15 cellular contexts compared by ENCODE assay signal in genomic region chr22:41561788-41562187, GRCh38. TPM values are rescaled to one million over a fixed set of nuclear protein-coding genes. Genes with fewer than 3 reads are reported as not detected.
DNase-seq lines count a peak whose midpoint lies in the region; ATAC-seq and TF ChIP-seq lines count a peak whose summit lies in the region.
"Had no signal": no experiment of that assay in that cellular context is flagged by ENCODE, and none has a peak within 500 bp of the region (broad histone marks: within the 10 kb centered on the region; RNA-seq: fewer than 3 reads in every experiment).

No MANE protein-coding gene starts in this region.

- H3K27me3 ChIP-seq in AG04450 (ENCODE audit: control insufficient read depth, insufficient read depth, low read length): no peaks in the 10 kb centered on the region
- peaks cover 0 to 5% (median 0%) of the 10 kb centered on the region in 9 donors for H3K27me3 ChIP-seq in heart left ventricle
- no peaks in the 10 kb centered on the region for H3K27me3 ChIP-seq in ovary

- no peaks in the 10 kb centered on the region for H3K9me3 Mint-ChIP-seq in activated T-helper 17 cell treated with anti-CD3 and anti-CD28 coated beads, Interleukin-2, amount 50 U/mL, for 72 hours
- H3K9me3 Mint-ChIP-seq in activated T-cell treated with anti-CD3 and anti-CD28 coated beads, Interleukin-2, amount 50 U/mL, for 4 hours: no peaks in the 10 kb centered on the region
- no peaks in the 10 kb centered on the region for H3K9me3 Mint-ChIP-seq in activated CD8-positive, alpha-beta memory T cell treated with anti-CD3 and anti-CD28 coated beads, Interleukin-2, amount 10 ng/mL, durations not matched to agents 7 days and 5 days (ENCODE audit: low read depth)
- H3K9me3 Mint-ChIP-seq: activated naive CD4-positive, alpha-beta T cell treated with anti-CD3 and anti-CD28 coated beads, Interleukin-2, amount 10 ng/mL, durations not matched to agents 7 days and 5 days had no signal

- H3K4me1 ChIP-seq in heart left ventricle (peaks cover 0 to 63% (median 29%) of the 10 kb centered on the region in 12 donors), ovary (ENCODE audit: insufficient read depth) (peaks cover 23% of the 10 kb centered on the region)

- no peak for ATAC-seq in activated T-helper 17 cell treated with anti-CD3 and anti-CD28 coated beads, Interleukin-2, amount 50 U/mL, for 72 hours (replicated peaks)
- peak; percentile 62 to 70 (median 69) for ATAC-seq in heart left ventricle
- ATAC-seq in activated T-cell treated with anti-CD3 and anti-CD28 coated beads, Interleukin-2, amount 50 U/mL, for 4 hours: no peak
- ATAC-seq in activated CD8-positive, alpha-beta memory T cell treated with anti-CD3 and anti-CD28 coated beads, Interleukin-2, amount 10 ng/mL, durations not matched to agents 7 days and 5 days: no peak
- no peak for ATAC-seq in sciatic nerve
- no peak for ATAC-seq in HG03175 (IDR thresholded peaks at IDR 0.05; ENCODE audit: unreplicated experiment)
- ATAC-seq: activated CD8-positive, alpha-beta T cell treated with anti-CD3 and anti-CD28 coated beads, Interleukin-2, amount 10 ng/mL, durations not matched to agents 7 days and 5 days; PC-3 had no signal

- TF ChIP-seq CTCF in AG04450 (IDR thresholded peaks at IDR 0.05; ENCODE audit: low read depth, low read length): no peak
- no peak for TF ChIP-seq CTCF in heart left ventricle (IDR thresholded peaks at IDR 0.05)
- no peak for TF ChIP-seq CTCF in ovary (IDR thresholded peaks at IDR 0.05)

- POLR2A ChIA-PET in AG04450 (lab: Yijun Ruan, JAX): interaction anchor here (1.1 kb wide), 1 partner anchor 18 kb away, joined by 4 read pairs; no protein-coding TSS in a partner anchor

- peaks cover 17% of the 10 kb centered on the region for H3K27me3 Mint-ChIP-seq in activated T-helper 17 cell treated with anti-CD3 and anti-CD28 coated beads, Interleukin-2, amount 50 U/mL, for 72 hours
- H3K27me3 Mint-ChIP-seq in activated T-cell treated with anti-CD3 and anti-CD28 coated beads, Interleukin-2, amount 50 U/mL, for 4 hours (ENCODE audit: low read depth): peaks cover 26% of the 10 kb centered on the region
- H3K27me3 Mint-ChIP-seq in activated CD8-positive, alpha-beta memory T cell treated with anti-CD3 and anti-CD28 coated beads, Interleukin-2, amount 10 ng/mL, durations not matched to agents 7 days and 5 days: peaks cover 41% of the 10 kb centered on the region

- TF ChIP-seq EP300 in ovary (IDR thresholded peaks at IDR 0.05): no peak

- H3K9me3 ChIP-seq in AG04450 (ENCODE audit: control insufficient read depth, insufficient read depth, low read length) (no peaks in the 10 kb centered on the region), heart left ventricle (no peaks in the 10 kb centered on the region), ovary (no peaks in the 10 kb centered on the region)

- H3K36me3 Mint-ChIP-seq in activated T-helper 17 cell treated with anti-CD3 and anti-CD28 coated beads, Interleukin-2, amount 50 U/mL, for 72 hours (ENCODE audit: low read depth): no peaks in the 10 kb centered on the region
- no peaks in the 10 kb centered on the region for H3K36me3 Mint-ChIP-seq in activated T-cell treated with anti-CD3 and anti-CD28 coated beads, Interleukin-2, amount 50 U/mL, for 4 hours (ENCODE audit: insufficient read depth)
- no peaks in the 10 kb centered on the region for H3K36me3 Mint-ChIP-seq in activated CD8-positive, alpha-beta memory T cell treated with anti-CD3 and anti-CD28 coated beads, Interleukin-2, amount 10 ng/mL, durations not matched to agents 7 days and 5 days
- H3K36me3 Mint-ChIP-seq: activated naive CD4-positive, alpha-beta T cell treated with anti-CD3 and anti-CD28 coated beads, Interleukin-2, amount 10 ng/mL, durations not matched to agents 7 days and 5 days had no signal

- H3K36me3 ChIP-seq in heart left ventricle (no peaks in the 10 kb centered on the region), ovary (no peaks in the 10 kb centered on the region)

- no peak overlapping the region for H3K4me3 Mint-ChIP-seq in activated T-helper 17 cell treated with anti-CD3 and anti-CD28 coated beads, Interleukin-2, amount 50 U/mL, for 72 hours
- no peak overlapping the region for H3K4me3 Mint-ChIP-seq in activated T-cell treated with anti-CD3 and anti-CD28 coated beads, Interleukin-2, amount 50 U/mL, for 4 hours
- H3K4me3 Mint-ChIP-seq in activated CD8-positive, alpha-beta memory T cell treated with anti-CD3 and anti-CD28 coated beads, Interleukin-2, amount 10 ng/mL, durations not matched to agents 7 days and 5 days: no peak overlapping the region
- H3K4me3 Mint-ChIP-seq: activated CD8-positive, alpha-beta T cell treated with anti-CD3 and anti-CD28 coated beads, Interleukin-2, amount 10 ng/mL, durations not matched to agents 7 days and 5 days; activated naive CD4-positive, alpha-beta T cell treated with anti-CD3 and anti-CD28 coated beads, Interleukin-2, amount 10 ng/mL, durations not matched to agents 7 days and 5 days had no signal

- DNase-seq in AG04450 (ENCODE audit: low read depth, low spot score): no peak
- DNase-seq in heart left ventricle: peak in 4 of 5 donors; percentile 62 to 86 (median 82)
- peak in 2 of 5 donors; percentile 59 to 62 for DNase-seq in ovary
- no peak for DNase-seq in activated T-cell treated with anti-CD3 and anti-CD28 coated beads, Interleukin-2, amount 50 U/mL, for 4 hours
- no peak for DNase-seq in activated CD8-positive, alpha-beta memory T cell treated with anti-CD3 and anti-CD28 coated beads, Interleukin-2, amount 10 ng/mL, durations not matched to agents 7 days and 5 days
- DNase-seq in sciatic nerve (ENCODE audit: low spot score): no peak
- DNase-seq: activated CD8-positive, alpha-beta T cell treated with anti-CD3 and anti-CD28 coated beads, Interleukin-2, amount 10 ng/mL, durations not matched to agents 7 days and 5 days; activated naive CD4-positive, alpha-beta T cell treated with anti-CD3 and anti-CD28 coated beads, Interleukin-2, amount 10 ng/mL, durations not matched to agents 7 days and 5 days; GF-D8; PC-3; T-helper 2 cell had no signal

- intact Hi-C loops in heart left ventricle (cut with DNase I) (no loop called here), ovary (cut with DNase I) (no loop called here), sciatic nerve (cut with DNase I) (no loop called here)

- H3K4me3 ChIP-seq in AG04450 (ENCODE audit: low read depth, low read length) (peak overlapping the region; percentile 84), heart left ventricle (peak overlapping the region; percentile 40 to 77 (median 58)), ovary (peak overlapping the region; percentile 61)
- H3K4me3 ChIP-seq: skin epidermis had no signal

- H3K4me1 Mint-ChIP-seq in activated T-helper 17 cell treated with anti-CD3 and anti-CD28 coated beads, Interleukin-2, amount 50 U/mL, for 72 hours: no peaks in the 10 kb centered on the region
- no peaks in the 10 kb centered on the region for H3K4me1 Mint-ChIP-seq in activated T-cell treated with anti-CD3 and anti-CD28 coated beads, Interleukin-2, amount 50 U/mL, for 4 hours (ENCODE audit: low read depth)
- peaks cover 17% of the 10 kb centered on the region for H3K4me1 Mint-ChIP-seq in activated CD8-positive, alpha-beta memory T cell treated with anti-CD3 and anti-CD28 coated beads, Interleukin-2, amount 10 ng/mL, durations not matched to agents 7 days and 5 days

- no peak overlapping the region for H3K27ac ChIP-seq in AG04450 (ENCODE audit: low read depth, low read length)
- H3K27ac ChIP-seq in heart left ventricle: peak overlapping the region; percentile 69 to 99 (median 92)
- H3K27ac ChIP-seq in ovary: peak overlapping the region; percentile 77 to 98

- CTCF ChIA-PET in AG04450 (lab: Charles Lee): no interaction called here
- CTCF ChIA-PET in activated CD8-positive, alpha-beta memory T cell treated with anti-CD3 and anti-CD28 coated beads, Interleukin-2, amount 10 ng/mL, durations not matched to agents 7 days and 5 days (lab: Charles Lee): interaction anchor here (1.4 kb wide), 1 partner anchor 16 kb away, joined by 3 read pairs; no protein-coding TSS in a partner anchor

- 38 to 43% (median 41%) methylated on average over 4 to 5 of the region's 5 CpGs for WGBS in heart left ventricle, 4 donors
- WGBS in ovary, 3 donors: 14 to 33% (median 26%) methylated on average over 5 of the region's 5 CpGs

- TF ChIP-seq POLR2A in heart left ventricle (IDR thresholded peaks at IDR 0.05) (peak in 1 of 2 donors; percentile 48), ovary (IDR thresholded peaks at IDR 0.05) (no peak)

- H3K27ac Mint-ChIP-seq in activated T-helper 17 cell treated with anti-CD3 and anti-CD28 coated beads, Interleukin-2, amount 50 U/mL, for 72 hours: peak overlapping the region; percentile 12
- H3K27ac Mint-ChIP-seq in activated CD8-positive, alpha-beta memory T cell treated with anti-CD3 and anti-CD28 coated beads, Interleukin-2, amount 10 ng/mL, durations not matched to agents 7 days and 5 days: no peak overlapping the region
- H3K27ac Mint-ChIP-seq: activated CD8-positive, alpha-beta T cell treated with anti-CD3 and anti-CD28 coated beads, Interleukin-2, amount 10 ng/mL, durations not matched to agents 7 days and 5 days; activated naive CD4-positive, alpha-beta T cell treated with anti-CD3 and anti-CD28 coated beads, Interleukin-2, amount 10 ng/mL, durations not matched to agents 7 days and 5 days had no signal

RNA-seq across cellular contexts. Expression of gene CSDC2, which starts 1.0 kb away (rescaled TPM):
- polyA plus RNA-seq in AG04450 (2011; rRNA removed) (12.4 and 21.2 TPM in 2 replicates), heart left ventricle (100 to 1,000 TPM; 300 to 463 TPM), ovary (100 to 1,000 TPM in 1 of 2 donors, 1 to 10 TPM in 1; 2.5 to 151 TPM)
- polyA minus RNA-seq in AG04450 (2011; rRNA and poly(A)+ RNA removed): 5.6 and 9.4 TPM in 2 replicates
- not detected for total RNA-seq in activated T-helper 17 cell treated with anti-CD3 and anti-CD28 coated beads, Interleukin-2, amount 50 U/mL, for 72 hours
- total RNA-seq in heart left ventricle (100 to 1,000 TPM in 8 of 9 donors, 10 to 100 TPM in 1; 94.1 to 564 (median 266) TPM), ovary (100 to 1,000 TPM in 4 of 7 donors, 10 to 100 TPM in 3; 56.9 to 209 (median 101) TPM), sciatic nerve (1.6 TPM)
- total RNA-seq in activated T-cell treated with anti-CD3 and anti-CD28 coated beads, Interleukin-2, amount 50 U/mL, for 4 hours: under 1 TPM in 2 of 3 donors, not detected in 1; 0.08 to 0.16 TPM
- total RNA-seq in activated CD8-positive, alpha-beta memory T cell treated with anti-CD3 and anti-CD28 coated beads, Interleukin-2, amount 10 ng/mL, durations not matched to agents 7 days and 5 days: not detected
- total RNA-seq: activated CD8-positive, alpha-beta T cell treated with anti-CD3 and anti-CD28 coated beads, Interleukin-2, amount 10 ng/mL, durations not matched to agents 7 days and 5 days; mononuclear cell; PC-3 had no signal

RNA-seq across cellular contexts. Expression of gene POLR3H, which starts 17.5 kb away (rescaled TPM):
- polyA plus RNA-seq in AG04450 (2011; rRNA removed) (36.3 and 41.1 TPM in 2 replicates), heart left ventricle (10 to 100 TPM; 20.2 to 31.2 TPM), ovary (10 to 100 TPM; 15.7 to 34.1 TPM)
- polyA minus RNA-seq in AG04450 (2011; rRNA and poly(A)+ RNA removed): 26.7 and 28.1 TPM in 2 replicates
- total RNA-seq in activated T-helper 17 cell treated with anti-CD3 and anti-CD28 coated beads, Interleukin-2, amount 50 U/mL, for 72 hours: 10 to 100 TPM; 19.5 to 58.2 TPM
- total RNA-seq in heart left ventricle (10 to 100 TPM; 12.2 to 27.4 (median 18.3) TPM), ovary (10 to 100 TPM; 17.2 to 84.6 (median 52.9) TPM), sciatic nerve (26.6 TPM)
- 100 to 1,000 TPM; 108 to 140 (median 109) TPM for total RNA-seq in activated T-cell treated with anti-CD3 and anti-CD28 coated beads, Interleukin-2, amount 50 U/mL, for 4 hours
- 10 to 100 TPM; 32.4 to 43.7 TPM for total RNA-seq in activated CD8-positive, alpha-beta memory T cell treated with anti-CD3 and anti-CD28 coated beads, Interleukin-2, amount 10 ng/mL, durations not matched to agents 7 days and 5 days

RNA-seq across cellular contexts. Expression of gene PMM1, which starts 27.9 kb away (rescaled TPM):
- polyA plus RNA-seq in AG04450 (2011; rRNA removed): 60.7 and 72.5 TPM in 2 replicates
- polyA minus RNA-seq in AG04450 (2011; rRNA and poly(A)+ RNA removed): 30.2 and 44.4 TPM in 2 replicates
- total RNA-seq in activated T-helper 17 cell treated with anti-CD3 and anti-CD28 coated beads, Interleukin-2, amount 50 U/mL, for 72 hours: 10 to 100 TPM; 41.0 to 54.7 TPM
- total RNA-seq in heart left ventricle: 10 to 100 TPM; 10.8 to 26.4 (median 22.9) TPM
- 10 to 100 TPM; 17.3 to 34.8 TPM for polyA plus RNA-seq in heart left ventricle
- 10 to 100 TPM; 40.5 to 68.6 (median 55.7) TPM for total RNA-seq in ovary
- 10 to 100 TPM; 19.9 to 76.6 TPM for polyA plus RNA-seq in ovary
- 10 to 100 TPM; 17.1 to 19.7 (median 18.4) TPM for total RNA-seq in activated T-cell treated with anti-CD3 and anti-CD28 coated beads, Interleukin-2, amount 50 U/mL, for 4 hours
- total RNA-seq in activated CD8-positive, alpha-beta memory T cell treated with anti-CD3 and anti-CD28 coated beads, Interleukin-2, amount 10 ng/mL, durations not matched to agents 7 days and 5 days: 10 to 100 TPM; 40.4 to 50.0 TPM
- total RNA-seq in sciatic nerve: 28.4 TPM

RNA-seq across cellular contexts. Expression of gene DESI1, which starts 59.1 kb away (rescaled TPM):
- polyA plus RNA-seq in AG04450 (2011; rRNA removed) (22.3 and 23.8 TPM in 2 replicates), heart left ventricle (10 to 100 TPM; 24.2 to 39.8 TPM), ovary (10 to 100 TPM; 10.8 to 26.9 TPM)
- 22.8 and 28.2 TPM in 2 replicates for polyA minus RNA-seq in AG04450 (2011; rRNA and poly(A)+ RNA removed)
- total RNA-seq in activated T-helper 17 cell treated with anti-CD3 and anti-CD28 coated beads, Interleukin-2, amount 50 U/mL, for 72 hours: 10 to 100 TPM; 31.1 to 60.3 TPM
- total RNA-seq in heart left ventricle (10 to 100 TPM; 29.0 to 51.0 (median 40.6) TPM), ovary (10 to 100 TPM; 15.4 to 34.5 (median 22.8) TPM), sciatic nerve (28.8 TPM)
- 100 to 1,000 TPM; 124 to 141 (median 129) TPM for total RNA-seq in activated T-cell treated with anti-CD3 and anti-CD28 coated beads, Interleukin-2, amount 50 U/mL, for 4 hours
- total RNA-seq in activated CD8-positive, alpha-beta memory T cell treated with anti-CD3 and anti-CD28 coated beads, Interleukin-2, amount 10 ng/mL, durations not matched to agents 7 days and 5 days: 10 to 100 TPM; 52.7 to 64.9 TPM

RNA-seq across cellular contexts. Expression of gene XRCC6, which starts 59.3 kb away (rescaled TPM):
- polyA plus RNA-seq in AG04450 (2011; rRNA removed) (149 and 196 TPM in 2 replicates), heart left ventricle (100 to 1,000 TPM; 123 to 231 TPM), ovary (100 to 1,000 TPM; 165 to 380 TPM)
- 128 and 134 TPM in 2 replicates for polyA minus RNA-seq in AG04450 (2011; rRNA and poly(A)+ RNA removed)
- total RNA-seq in activated T-helper 17 cell treated with anti-CD3 and anti-CD28 coated beads, Interleukin-2, amount 50 U/mL, for 72 hours: 100 to 1,000 TPM; 237 to 428 TPM
- total RNA-seq in heart left ventricle (100 to 1,000 TPM; 162 to 204 (median 176) TPM), ovary (100 to 1,000 TPM; 147 to 239 (median 200) TPM), sciatic nerve (125 TPM)
- total RNA-seq in activated T-cell treated with anti-CD3 and anti-CD28 coated beads, Interleukin-2, amount 50 U/mL, for 4 hours: 100 to 1,000 TPM; 515 to 540 (median 521) TPM
- 100 to 1,000 TPM; 274 to 359 TPM for total RNA-seq in activated CD8-positive, alpha-beta memory T cell treated with anti-CD3 and anti-CD28 coated beads, Interleukin-2, amount 10 ng/mL, durations not matched to agents 7 days and 5 days

Comparison
In these comparisons a context has a peak if more than half of its experiments do, and no peak if none do; other contexts are left out.
1. DNase-seq: peak in heart left ventricle (4 of 5); none in AG04450 (single experiment), activated T-cell treated with anti-CD3 and anti-CD28 coated beads, Interleukin-2, amount 50 U/mL, for 4 hours (single experiment), activated CD8-positive, alpha-beta memory T cell treated with anti-CD3 and anti-CD28 coated beads, Interleukin-2, amount 10 ng/mL, durations not matched to agents 7 days and 5 days (single experiment) and sciatic nerve (single experiment).
2. ATAC-seq: peak in heart left ventricle (4 of 4); none in activated T-helper 17 cell treated with anti-CD3 and anti-CD28 coated beads, Interleukin-2, amount 50 U/mL, for 72 hours (single experiment), activated T-cell treated with anti-CD3 and anti-CD28 coated beads, Interleukin-2, amount 50 U/mL, for 4 hours (0 of 2), activated CD8-positive, alpha-beta memory T cell treated with anti-CD3 and anti-CD28 coated beads, Interleukin-2, amount 10 ng/mL, durations not matched to agents 7 days and 5 days (single experiment), sciatic nerve (single experiment) and HG03175 (single experiment).
3. RNA of gene CSDC2, which starts 1.0 kb away (total RNA-seq): 94.1 to 564 TPM in heart left ventricle and 56.9 to 209 TPM in ovary; 1.6 TPM in sciatic nerve (single experiment), 0.08 to 0.16 TPM in activated T-cell treated with anti-CD3 and anti-CD28 coated beads, Interleukin-2, amount 50 U/mL, for 4 hours, not detected in activated T-helper 17 cell treated with anti-CD3 and anti-CD28 coated beads, Interleukin-2, amount 50 U/mL, for 72 hours and not detected in activated CD8-positive, alpha-beta memory T cell treated with anti-CD3 and anti-CD28 coated beads, Interleukin-2, amount 10 ng/mL, durations not matched to agents 7 days and 5 days; every median in the first group is over 10 times any median in the second.
4. Peak in every context shown above with its lines, with median percentiles within 50 percentile points of each other: H3K4me3 ChIP-seq.